In the genomic region with DNA sequence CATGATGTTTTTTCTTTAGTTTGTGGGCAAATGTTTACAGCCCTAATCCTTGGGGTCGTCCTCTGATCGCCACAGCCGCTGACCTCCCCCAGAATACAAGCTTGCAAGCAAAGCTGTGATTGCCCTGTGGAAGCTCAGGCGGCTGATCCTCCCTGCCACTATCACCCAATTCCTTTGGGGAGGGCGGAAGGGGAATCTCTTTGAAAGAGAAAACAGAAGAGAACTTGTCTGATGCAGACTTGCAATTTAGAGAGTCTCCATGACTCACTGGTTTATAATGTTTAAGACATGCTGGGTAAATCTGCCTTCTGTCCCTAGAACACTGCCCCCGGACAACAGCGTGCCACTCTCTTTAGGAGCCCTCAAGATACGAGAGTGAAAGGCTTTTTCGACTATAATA, we compare ENCODE assay signal across 15 cellular contexts.
DNase-seq lines count a peak whose midpoint lies in the region; ATAC-seq and TF ChIP-seq lines count a peak whose summit lies in the region.
"Had no signal": no experiment of that assay in that cellular context is flagged by ENCODE, and none has a peak within 500 bp of the region (broad histone marks: within the 10 kb centered on the region; RNA-seq: fewer than 3 reads in every experiment).

No MANE protein-coding gene starts in this region.

- H3K4me2 ChIP-seq in GM23338 = no peak overlapping the region

- no peaks in the 10 kb centered on the region for H3K9me2 ChIP-seq in GM23338 (ENCODE audit: insufficient read depth)

- H3F3A ChIP-seq in GM23338 (replicated peaks; ENCODE audit: low read depth) = no peaks in the 10 kb centered on the region

- no peak overlapping the region for H2AFZ ChIP-seq in GM23338

- TF ChIP-seq CTCF in GM23338 (conservative IDR thresholded peaks at IDR 0.05; ENCODE audit: low read depth in 2 of 2) (no peak), endothelial cell (IDR thresholded peaks at IDR 0.05; ENCODE audit: unreplicated experiment) (no peak), neural crest cell (conservative IDR thresholded peaks at IDR 0.05) (no peak), ascending aorta (IDR thresholded peaks at IDR 0.05) (no peak)

- H4K20me1 ChIP-seq in GM23338 (replicated peaks; ENCODE audit: insufficient read depth) = no peaks in the 10 kb centered on the region

- no peaks in the 10 kb centered on the region for H3K79me2 ChIP-seq in GM23338 (replicated peaks; ENCODE audit: insufficient read depth)

- intact Hi-C loops in ascending aorta (cut with DNase I) = no loop called here

- H3K27ac Mint-ChIP-seq in GM23338 = no peak overlapping the region
- H3K27ac Mint-ChIP-seq in endothelial cell (ENCODE audit: unreplicated experiment) = no peak overlapping the region
- H3K27ac Mint-ChIP-seq in neural crest cell (ENCODE audit: unreplicated experiment) = peak overlapping the region; percentile 53
- H3K27ac Mint-ChIP-seq: activated B cell treated with CpG ODN at 0.5 μM for 24 hours; stimulated activated naive CD8-positive, alpha-beta T cell treated with anti-CD3 and anti-CD28 coated beads, Interleukin-15, amount 100 ng/mL, for 72 hours had no signal

- H3K27me3 Mint-ChIP-seq in GM23338 (ENCODE audit: insufficient read depth, low read depth, poor library complexity) (no peaks in the 10 kb centered on the region), endothelial cell (ENCODE audit: unreplicated experiment) (peaks cover 13% of the 10 kb centered on the region), neural crest cell (ENCODE audit: low read depth) (no peaks in the 10 kb centered on the region)
- H3K27me3 Mint-ChIP-seq: activated B cell treated with CpG ODN at 0.5 μM for 24 hours had no signal

- no peaks in the 10 kb centered on the region for H3K9me3 Mint-ChIP-seq in GM23338
- H3K9me3 Mint-ChIP-seq in endothelial cell (ENCODE audit: unreplicated experiment) = no peaks in the 10 kb centered on the region
- H3K9me3 Mint-ChIP-seq in neural crest cell = no peaks in the 10 kb centered on the region
- H3K9me3 Mint-ChIP-seq: activated B cell treated with CpG ODN at 0.5 μM for 24 hours; stimulated activated naive CD8-positive, alpha-beta T cell treated with anti-CD3 and anti-CD28 coated beads, Interleukin-15, amount 100 ng/mL, for 72 hours had no signal

- ATAC-seq in GM23338 (peak; percentile 49), HG02973 (IDR thresholded peaks at IDR 0.05; ENCODE audit: unreplicated experiment) (no peak)
- ATAC-seq: mucosa of descending colon; stimulated activated naive CD8-positive, alpha-beta T cell treated with anti-CD3 and anti-CD28 coated beads, Interleukin-15, amount 100 ng/mL, for 72 hours had no signal

- H3K4me3 Mint-ChIP-seq in GM23338 (no peak overlapping the region), endothelial cell (ENCODE audit: unreplicated experiment) (peak overlapping the region; percentile 63), neural crest cell (peak overlapping the region; percentile 71)
- H3K4me3 Mint-ChIP-seq: activated B cell treated with CpG ODN at 0.5 μM for 24 hours; stimulated activated naive CD8-positive, alpha-beta T cell treated with anti-CD3 and anti-CD28 coated beads, Interleukin-15, amount 100 ng/mL, for 72 hours had no signal

- H3K4me1 ChIP-seq in GM23338 (ENCODE audit: insufficient read depth) (peaks cover 6% of the 10 kb centered on the region; the same call in 1 of the 2 replicates), ascending aorta (no peaks in the 10 kb centered on the region)

- H3K36me3 Mint-ChIP-seq in GM23338 (ENCODE audit: low read depth) (no peaks in the 10 kb centered on the region), endothelial cell (ENCODE audit: low read depth, unreplicated experiment) (peaks cover 70% of the 10 kb centered on the region), neural crest cell (ENCODE audit: low read depth) (peaks cover 6% of the 10 kb centered on the region)

- H3K27me3 ChIP-seq in GM23338 (ENCODE audit: insufficient read depth) (no peaks in the 10 kb centered on the region), ascending aorta (no peaks in the 10 kb centered on the region)
- H3K27me3 ChIP-seq: SJCRH30 had no signal

- no peak overlapping the region for H3K27ac ChIP-seq in GM23338 (ENCODE audit: low read depth)
- no peak overlapping the region for H3K27ac ChIP-seq in ascending aorta
- H3K27ac ChIP-seq: epithelial cell of prostate, SJCRH30 had no signal

- H3K4me1 Mint-ChIP-seq in GM23338 = peaks cover 15% of the 10 kb centered on the region; the same call in 2 of the 3 replicates
- peaks cover 25% of the 10 kb centered on the region for H3K4me1 Mint-ChIP-seq in endothelial cell (ENCODE audit: unreplicated experiment)
- peaks cover 71% of the 10 kb centered on the region for H3K4me1 Mint-ChIP-seq in neural crest cell
- H3K4me1 Mint-ChIP-seq: activated B cell treated with CpG ODN at 0.5 μM for 24 hours had no signal

- H3K4me3 ChIP-seq in GM23338 = no peak overlapping the region
- no peak overlapping the region for H3K4me3 ChIP-seq in ascending aorta
- H3K4me3 ChIP-seq: mucosa of descending colon, SJCRH30 had no signal

- H3K9me3 ChIP-seq in ascending aorta = no peaks in the 10 kb centered on the region
- H3K9me3 ChIP-seq: mucosa of descending colon, SJCRH30 had no signal

- H3K36me3 ChIP-seq in GM23338 (ENCODE audit: insufficient read depth) (no peaks in the 10 kb centered on the region), ascending aorta (peaks cover 5 to 21% of the 10 kb centered on the region in 2 donors)

- DNase-seq in GM23338 (ENCODE audit: low spot score) (no peak), RPMI7951 (ENCODE audit: low read depth) (peak; percentile 95), endothelial cell (ENCODE audit: low spot score) (no peak), neural crest cell (ENCODE audit: low read depth, low spot score) (peak; percentile 28), ascending aorta (ENCODE audit: low spot score in 2 of 2) (no peak), GOT3 (lab: John Stamatoyannopoulos, UW) (no peak)
- no peak for DNase-seq in activated CD4-positive, CD25-positive, alpha-beta regulatory T cell (lab: John Stamatoyannopoulos, UW)
- DNase-seq: activated B cell treated with CpG ODN at 0.5 μM for 24 hours; mucosa of descending colon; NCI-H1105; NCI-H69; SJCRH30; stimulated activated naive CD8-positive, alpha-beta T cell treated with anti-CD3 and anti-CD28 coated beads, Interleukin-15, amount 100 ng/mL, for 72 hours had no signal

TF ChIP-seq in GM23338, 12 proteins besides CTCF, POLR2A, EP300 and RAD21 (continues in another document):
- TF ChIP-seq ZNF331 (CRISPR knock-in tag; IDR thresholded peaks at IDR 0.05; ENCODE audit: low read depth) = no peak
- no peak for TF ChIP-seq JUNB (IDR thresholded peaks at IDR 0.05; ENCODE audit: unreplicated experiment)
- TF ChIP-seq, protein P1, sequence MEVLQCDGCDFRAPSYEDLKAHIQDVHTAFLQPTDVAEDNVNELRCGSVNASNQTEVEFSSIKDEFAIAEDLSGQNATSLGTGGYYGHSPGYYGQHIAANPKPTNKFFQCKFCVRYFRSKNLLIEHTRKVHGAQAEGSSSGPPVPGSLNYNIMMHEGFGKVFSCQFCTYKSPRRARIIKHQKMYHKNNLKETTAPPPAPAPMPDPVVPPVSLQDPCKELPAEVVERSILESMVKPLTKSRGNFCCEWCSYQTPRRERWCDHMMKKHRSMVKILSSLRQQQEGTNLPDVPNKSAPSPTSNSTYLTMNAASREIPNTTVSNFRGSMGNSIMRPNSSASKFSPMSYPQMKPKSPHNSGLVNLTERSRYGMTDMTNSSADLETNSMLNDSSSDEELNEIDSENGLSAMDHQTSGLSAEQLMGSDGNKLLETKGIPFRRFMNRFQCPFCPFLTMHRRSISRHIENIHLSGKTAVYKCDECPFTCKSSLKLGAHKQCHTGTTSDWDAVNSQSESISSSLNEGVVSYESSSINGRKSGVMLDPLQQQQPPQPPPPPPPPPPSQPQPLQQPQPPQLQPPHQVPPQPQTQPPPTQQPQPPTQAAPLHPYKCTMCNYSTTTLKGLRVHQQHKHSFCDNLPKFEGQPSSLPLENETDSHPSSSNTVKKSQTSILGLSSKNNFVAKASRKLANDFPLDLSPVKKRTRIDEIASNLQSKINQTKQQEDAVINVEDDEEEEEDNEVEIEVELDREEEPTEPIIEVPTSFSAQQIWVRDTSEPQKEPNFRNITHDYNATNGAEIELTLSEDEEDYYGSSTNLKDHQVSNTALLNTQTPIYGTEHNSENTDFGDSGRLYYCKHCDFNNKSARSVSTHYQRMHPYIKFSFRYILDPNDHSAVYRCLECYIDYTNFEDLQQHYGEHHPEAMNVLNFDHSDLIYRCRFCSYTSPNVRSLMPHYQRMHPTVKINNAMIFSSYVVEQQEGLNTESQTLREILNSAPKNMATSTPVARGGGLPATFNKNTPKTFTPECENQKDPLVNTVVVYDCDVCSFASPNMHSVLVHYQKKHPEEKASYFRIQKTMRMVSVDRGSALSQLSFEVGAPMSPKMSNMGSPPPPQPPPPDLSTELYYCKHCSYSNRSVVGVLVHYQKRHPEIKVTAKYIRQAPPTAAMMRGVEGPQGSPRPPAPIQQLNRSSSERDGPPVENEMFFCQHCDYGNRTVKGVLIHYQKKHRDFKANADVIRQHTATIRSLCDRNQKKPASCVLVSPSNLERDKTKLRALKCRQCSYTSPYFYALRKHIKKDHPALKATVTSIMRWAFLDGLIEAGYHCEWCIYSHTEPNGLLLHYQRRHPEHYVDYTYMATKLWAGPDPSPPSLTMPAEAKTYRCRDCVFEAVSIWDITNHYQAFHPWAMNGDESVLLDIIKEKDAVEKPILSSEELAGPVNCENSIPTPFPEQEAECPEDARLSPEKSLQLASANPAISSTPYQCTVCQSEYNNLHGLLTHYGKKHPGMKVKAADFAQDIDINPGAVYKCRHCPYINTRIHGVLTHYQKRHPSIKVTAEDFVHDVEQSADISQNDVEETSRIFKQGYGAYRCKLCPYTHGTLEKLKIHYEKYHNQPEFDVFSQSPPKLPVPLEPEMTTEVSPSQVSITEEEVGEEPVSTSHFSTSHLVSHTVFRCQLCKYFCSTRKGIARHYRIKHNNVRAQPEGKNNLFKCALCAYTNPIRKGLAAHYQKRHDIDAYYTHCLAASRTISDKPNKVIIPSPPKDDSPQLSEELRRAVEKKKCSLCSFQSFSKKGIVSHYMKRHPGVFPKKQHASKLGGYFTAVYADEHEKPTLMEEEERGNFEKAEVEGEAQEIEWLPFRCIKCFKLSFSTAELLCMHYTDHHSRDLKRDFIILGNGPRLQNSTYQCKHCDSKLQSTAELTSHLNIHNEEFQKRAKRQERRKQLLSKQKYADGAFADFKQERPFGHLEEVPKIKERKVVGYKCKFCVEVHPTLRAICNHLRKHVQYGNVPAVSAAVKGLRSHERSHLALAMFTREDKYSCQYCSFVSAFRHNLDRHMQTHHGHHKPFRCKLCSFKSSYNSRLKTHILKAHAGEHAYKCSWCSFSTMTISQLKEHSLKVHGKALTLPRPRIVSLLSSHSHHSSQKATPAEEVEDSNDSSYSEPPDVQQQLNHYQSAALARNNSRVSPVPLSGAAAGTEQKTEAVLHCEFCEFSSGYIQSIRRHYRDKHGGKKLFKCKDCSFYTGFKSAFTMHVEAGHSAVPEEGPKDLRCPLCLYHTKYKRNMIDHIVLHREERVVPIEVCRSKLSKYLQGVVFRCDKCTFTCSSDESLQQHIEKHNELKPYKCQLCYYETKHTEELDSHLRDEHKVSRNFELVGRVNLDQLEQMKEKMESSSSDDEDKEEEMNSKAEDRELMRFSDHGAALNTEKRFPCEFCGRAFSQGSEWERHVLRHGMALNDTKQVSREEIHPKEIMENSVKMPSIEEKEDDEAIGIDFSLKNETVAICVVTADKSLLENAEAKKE (CRISPR knock-in tag; IDR thresholded peaks at IDR 0.05) = no peak
- TF ChIP-seq CREB1 (CRISPR knock-in tag; IDR thresholded peaks at IDR 0.05; ENCODE audit: low read depth) = no peak

Comparison
In these comparisons a context has a peak if more than half of its experiments do, and no peak if none do; other contexts are left out.
1. DNase-seq: peak in RPMI7951 (single experiment) and neural crest cell (single experiment); none in GM23338 (single experiment), endothelial cell (single experiment), activated CD4-positive, CD25-positive, alpha-beta regulatory T cell (0 of 4), ascending aorta (0 of 2) and GOT3 (single experiment).